In genomic region chr13:61109741-61110140, GRCh38 we compare ENCODE assay signal across 9 cellular contexts.
"Had no signal": no experiment of that assay in that cellular context is flagged by ENCODE, and none has a peak within 500 bp of the region (broad histone marks: within the 10 kb centered on the region; RNA-seq: fewer than 3 reads in every experiment).

No MANE protein-coding gene starts in this region.

- H3K4me1 Mint-ChIP-seq: GM23338, H9 had no signal

- H3K4me2 ChIP-seq: GM23338 had no signal

- H3K9ac ChIP-seq: GM23248 had no signal

- H3K27ac ChIP-seq: GM23248 had no signal

- H2AFZ ChIP-seq: GM23248, GM23338 had no signal

- H3K36me3 ChIP-seq: HAP-1 had no signal

- H3K9me3 ChIP-seq: HAP-1 had no signal

- ATAC-seq: GM23338, HCT116 had no signal

- H3K27ac Mint-ChIP-seq: GM23338, H9, HFFc6 had no signal

- H3K4me1 ChIP-seq: HAP-1 had no signal

- H3K4me3 ChIP-seq: GM23248, GM23338, HAP-1 had no signal

- DNase-seq: GM23248, GOT3, H7, H9, HCEC 1CT, HFFc6 had no signal

- H3K4me3 Mint-ChIP-seq: GM23338, H9, HFFc6 had no signal
